8 cellular contexts compared by ENCODE assay signal in the genomic region with DNA sequence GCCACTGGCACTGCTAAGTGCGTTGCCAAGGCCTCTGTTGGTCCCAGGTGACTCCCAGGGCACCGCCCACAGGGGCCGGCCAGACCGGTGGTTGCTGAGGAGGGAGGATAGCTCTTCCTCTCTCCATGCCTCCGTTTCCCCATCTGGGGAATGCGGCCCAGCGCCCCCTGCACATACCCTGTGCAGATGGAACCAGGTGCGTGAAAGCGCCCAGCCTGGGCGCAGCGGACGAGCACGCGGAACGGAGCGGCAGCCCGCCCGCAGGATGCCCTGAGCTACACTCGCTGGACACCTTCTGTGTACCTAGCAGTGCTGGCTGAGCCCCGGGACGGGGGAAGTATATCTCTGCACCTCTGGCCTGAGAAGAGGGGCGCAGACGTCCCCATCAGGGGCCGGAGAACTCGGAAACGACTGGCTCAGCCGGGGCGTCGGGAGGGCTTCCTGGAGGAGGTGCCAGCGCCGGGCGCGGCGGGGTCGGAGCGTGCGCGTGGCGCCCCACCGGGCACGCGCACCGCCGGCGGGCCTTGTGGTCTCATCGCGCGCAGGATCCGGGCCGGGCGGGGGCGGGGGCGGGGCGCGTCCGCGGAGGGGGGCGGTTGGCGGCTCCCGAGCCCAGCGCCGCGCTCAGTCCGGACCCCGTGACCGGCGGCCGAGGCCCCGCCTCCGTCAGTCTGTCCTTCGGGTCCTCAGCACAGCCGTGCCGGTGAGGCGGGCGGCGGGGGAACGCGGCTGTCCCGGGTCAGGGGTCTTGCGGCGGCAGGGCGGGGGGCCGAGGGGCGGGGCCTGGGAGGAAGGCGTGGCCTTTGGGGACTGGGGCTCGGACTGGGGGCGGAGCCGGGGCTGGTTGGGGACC. TPM values are rescaled to one million over a fixed set of nuclear protein-coding genes. Genes with fewer than 3 reads are reported as not detected.
DNase-seq lines count a peak whose midpoint lies in the region; ATAC-seq and TF ChIP-seq lines count a peak whose summit lies in the region.

A gene (minus strand): TSS at position 6 of the 853 bp plus-strand sequence. CDS start 76 bp downstream, outside the sequence.
A gene with protein sequence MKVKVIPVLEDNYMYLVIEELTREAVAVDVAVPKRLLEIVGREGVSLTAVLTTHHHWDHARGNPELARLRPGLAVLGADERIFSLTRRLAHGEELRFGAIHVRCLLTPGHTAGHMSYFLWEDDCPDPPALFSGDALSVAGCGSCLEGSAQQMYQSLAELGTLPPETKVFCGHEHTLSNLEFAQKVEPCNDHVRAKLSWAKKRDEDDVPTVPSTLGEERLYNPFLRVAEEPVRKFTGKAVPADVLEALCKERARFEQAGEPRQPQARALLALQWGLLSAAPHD (plus strand): TSS at position 669 of the 853 bp plus-strand sequence. CDS start 404 bp downstream, outside the sequence.

- intact Hi-C loops in heart left ventricle (cut with DNase I) (no loop called here), posterior vena cava (cut with DNase I) (no loop called here)

- peak within 1 kb of the TSS; percentile 4 for H4K91ac ChIP-seq in trophoblast cell (ENCODE audit: low read depth, low read length)

- no peak within 1 kb of the TSS for H3K14ac ChIP-seq in trophoblast cell (ENCODE audit: low read length)

- ATAC-seq in GM21381 (IDR thresholded peaks at IDR 0.05; ENCODE audit: unreplicated experiment): peak; percentile 37
- peak in 3 of 4 donors; percentile 10 to 44 (median 18) for ATAC-seq in heart left ventricle
- no peak for ATAC-seq in HG02870 (IDR thresholded peaks at IDR 0.05; ENCODE audit: unreplicated experiment)

- H3K23ac ChIP-seq in trophoblast cell (ENCODE audit: low read length): no peak within 1 kb of the TSS

- no peak within 1 kb of the TSS for H2BK12ac ChIP-seq in trophoblast cell (ENCODE audit: low read length)

- H3K4me1 ChIP-seq in Peyer's patch: peaks cover 0 to 37% (median 14%) of the 10 kb centered on the region in 4 donors
- H3K4me1 ChIP-seq in heart left ventricle: peaks cover 10 to 40% (median 26%) of the 10 kb centered on the region in 12 donors
- peaks cover 12 to 14% of the 10 kb centered on the region in 2 experiments for H3K4me1 ChIP-seq in trophoblast cell (ENCODE audit: control insufficient read depth in 1 of 2, insufficient read depth in 2 of 2, low read length in 2 of 2)

- H3K27ac ChIP-seq in Peyer's patch (peak within 1 kb of the TSS; percentile 46 to 91 (median 68)), heart left ventricle (peak within 1 kb of the TSS in 7 of 12 donors; percentile 14 to 55 (median 27)), trophoblast cell (ENCODE audit: low read depth, low read length) (no peak within 1 kb of the TSS)

- no peak within 1 kb of the TSS for H3K18ac ChIP-seq in trophoblast cell (ENCODE audit: low read length)

- H3K79me1 ChIP-seq in trophoblast cell (ENCODE audit: low read length): peaks cover 3% of the 10 kb centered on the region

- TF ChIP-seq POLR2A in Peyer's patch (IDR thresholded peaks at IDR 0.05) (no peak), heart left ventricle (IDR thresholded peaks at IDR 0.05) (no peak)

- DNase-seq in Ammon's horn (ENCODE audit: low spot score) (peak; percentile 54), Peyer's patch (peak; percentile 65 to 90 (median 83)), heart left ventricle (peak in 4 of 5 donors; percentile 55 to 81 (median 71)), trophoblast cell (peak; percentile 58 to 72), posterior vena cava (ENCODE audit: low spot score) (no peak)
- DNase-seq in activated naive CD4-positive, alpha-beta T cell treated with anti-CD3 and anti-CD28 coated beads, Interleukin-2, amount 50 U/mL, for 16 hours: peak; percentile 60

- H2BK5ac ChIP-seq in trophoblast cell (ENCODE audit: low read depth, low read length, poor library complexity): no peak within 1 kb of the TSS

- H3K36me3 ChIP-seq in Peyer's patch: peaks cover 0 to 3% (median 0%) of the 10 kb centered on the region in 3 donors
- peaks cover 0 to 16% (median 6%) of the 10 kb centered on the region in 9 donors for H3K36me3 ChIP-seq in heart left ventricle
- peaks cover 7 to 8% of the 10 kb centered on the region in 2 experiments for H3K36me3 ChIP-seq in trophoblast cell (ENCODE audit: control insufficient read depth in 1 of 2, insufficient read depth in 2 of 2, low read length in 2 of 2)

- H2AFZ ChIP-seq in trophoblast cell (ENCODE audit: insufficient read depth, low read length, poor library complexity): no peak within 1 kb of the TSS

- peak within 1 kb of the TSS; percentile 26 for H4K12ac ChIP-seq in trophoblast cell (ENCODE audit: low read depth, low read length)

- 2% methylated on average over 45 to 88 of the region's 88 CpGs; no CpG with 5 or more reads in 1 of the 4 donors for WGBS in heart left ventricle, 4 donors
- no CpG with 5 or more reads among the region's 88 CpGs for WGBS in trophoblast cell (ENCODE audit: extremely low coverage, insufficient coverage, insufficient read length)

- H3K27me3 ChIP-seq in Peyer's patch (peaks cover 0 to 25% of the 10 kb centered on the region in 2 donors), heart left ventricle (peaks cover 0 to 24% (median 0%) of the 10 kb centered on the region in 9 donors), trophoblast cell (ENCODE audit: insufficient read depth, low read length) (peaks cover 7% of the 10 kb centered on the region)

- no peak within 1 kb of the TSS for H2AK5ac ChIP-seq in trophoblast cell (ENCODE audit: low read length)

- H3K79me2 ChIP-seq in trophoblast cell (ENCODE audit: control insufficient read depth, insufficient read depth, low read length, poor library complexity): no peaks in the 10 kb centered on the region

- no peak for TF ChIP-seq CTCF in Peyer's patch (IDR thresholded peaks at IDR 0.05)
- TF ChIP-seq CTCF in heart left ventricle (IDR thresholded peaks at IDR 0.05): no peak

- H4K8ac ChIP-seq in trophoblast cell (ENCODE audit: low read depth, low read length): no peak within 1 kb of the TSS

- no peak within 1 kb of the TSS for H2BK120ac ChIP-seq in trophoblast cell (ENCODE audit: insufficient read depth, low read length, poor library complexity)

- H3K4ac ChIP-seq in trophoblast cell (ENCODE audit: low read depth, low read length): no peak within 1 kb of the TSS

- peak within 1 kb of the TSS; percentile 30 for H3K9ac ChIP-seq in trophoblast cell (ENCODE audit: low read length)

- peak within 1 kb of the TSS; percentile 68 for H3K4me2 ChIP-seq in trophoblast cell (ENCODE audit: low read length)

- H3K9me3 ChIP-seq in Peyer's patch: no peaks in the 10 kb centered on the region
- no peaks in the 10 kb centered on the region for H3K9me3 ChIP-seq in heart left ventricle
- H3K9me3 ChIP-seq in trophoblast cell (ENCODE audit: insufficient read depth, low read depth, low read length): peaks cover 2% of the 10 kb centered on the region

- H3K4me3 ChIP-seq in Peyer's patch (peak within 1 kb of the TSS; percentile 61 to 66 (median 64)), heart left ventricle (peak within 1 kb of the TSS; percentile 38 to 65 (median 60)), trophoblast cell (ENCODE audit: low read depth, low read length) (peak within 1 kb of the TSS; percentile 65)

RNA-seq across cellular contexts. Expression of the first gene that starts in this region (rescaled TPM):
- 10 to 100 TPM in 1 of 4 donors, 1 to 10 TPM in 3; 2.1 to 13.2 (median 6.3) TPM for total RNA-seq in Peyer's patch
- total RNA-seq in heart left ventricle: 1 to 10 TPM in 1 of 9 donors, under 1 TPM in 5, not detected in 3; 0.35 to 1.3 (median 0.54) TPM
- polyA plus RNA-seq in heart left ventricle: 1 to 10 TPM in 1 of 2 donors, under 1 TPM in 1; 0.60 to 1.3 TPM
- 0.86 and 1.3 TPM in 2 replicates for polyA plus RNA-seq in trophoblast cell (2013)
- 1 to 10 TPM in 1 of 2 donors, under 1 TPM in 1; 0.52 to 1.0 TPM for total RNA-seq in posterior vena cava

RNA-seq across cellular contexts. Expression of the second gene that starts in this region (rescaled TPM):
- total RNA-seq in Peyer's patch (10 to 100 TPM in 1 of 4 donors, 1 to 10 TPM in 2, under 1 TPM in 1; 0.53 to 42.9 (median 3.4) TPM), heart left ventricle (10 to 100 TPM in 7 of 9 donors, 1 to 10 TPM in 2; 5.0 to 16.4 (median 11.9) TPM), posterior vena cava (1 to 10 TPM; 3.6 to 4.1 TPM)
- 10 to 100 TPM; 11.3 to 44.2 TPM for polyA plus RNA-seq in heart left ventricle
- 1.9 and 2.3 TPM in 2 replicates for polyA plus RNA-seq in trophoblast cell (2013)
